Comparison of ENCODE assay signal across 12 cellular contexts in genomic region chr5:151903243-151903653, GRCh38. TPM values are rescaled to one million over a fixed set of nuclear protein-coding genes. Genes with fewer than 3 reads are reported as not detected.
A peak's percentile ranks its signal among the peaks of the same experiment; 100 is the strongest.
DNase-seq lines count a peak whose midpoint lies in the region; ATAC-seq and TF ChIP-seq lines count a peak whose summit lies in the region.
"Had no signal": no experiment of that assay in that cellular context is flagged by ENCODE, and none has a peak within 500 bp of the region (broad histone marks: within the 10 kb centered on the region; RNA-seq: fewer than 3 reads in every experiment).

No MANE protein-coding gene starts in this region.

- H2AFZ ChIP-seq in GM23338 = no peak overlapping the region

- H3K4me1 Mint-ChIP-seq in GM23338 = peaks cover 11% of the 10 kb centered on the region; the same call in 2 of the 3 replicates
- no peaks in the 10 kb centered on the region for H3K4me1 Mint-ChIP-seq in CD8-positive, alpha-beta T cell (ENCODE audit: low read depth)
- H3K4me1 Mint-ChIP-seq in natural killer cell = no peaks in the 10 kb centered on the region

- TF ChIP-seq CTCF in GM23338 (conservative IDR thresholded peaks at IDR 0.05; ENCODE audit: low read depth in 2 of 2) (no peak), natural killer cell (IDR thresholded peaks at IDR 0.05) (no peak)
- no peak for TF ChIP-seq CTCF in CD8-positive, alpha-beta T cell (IDR thresholded peaks at IDR 0.05)

- no peak overlapping the region for H3K27ac ChIP-seq in GM23338 (ENCODE audit: low read depth)
- no peak overlapping the region for H3K27ac ChIP-seq in CD8-positive, alpha-beta T cell (ENCODE audit: low read depth, low read length)

- peak; percentile 95 for ATAC-seq in GM18909 (IDR thresholded peaks at IDR 0.05; ENCODE audit: poor library complexity, unreplicated experiment)
- ATAC-seq in GM23338 = peak; percentile 99
- peak; percentile 98 for ATAC-seq in HG03378 (IDR thresholded peaks at IDR 0.05; ENCODE audit: unreplicated experiment)
- no peak for ATAC-seq in CD8-positive, alpha-beta T cell
- ATAC-seq in natural killer cell = no peak

- H3K9me3 Mint-ChIP-seq in GM23338 (no peaks in the 10 kb centered on the region), natural killer cell (no peaks in the 10 kb centered on the region)
- no peaks in the 10 kb centered on the region for H3K9me3 Mint-ChIP-seq in CD8-positive, alpha-beta T cell
- H3K9me3 Mint-ChIP-seq: activated T-helper 1 cell treated with anti-CD3 and anti-CD28 coated beads, Interleukin-12 subunit alpha, Interleukin-12 subunit beta, Interleukin-2, Interleukin-4 antibody, amounts not matched to agents 30 ng/mL and 10 ng/mL and 1 ng/mL, durations not matched to agents 14 hours and 24 hours and 36 hours had no signal

- H3K27me3 Mint-ChIP-seq in GM23338 (ENCODE audit: insufficient read depth, low read depth, poor library complexity) = peaks cover 97% of the 10 kb centered on the region
- H3K27me3 Mint-ChIP-seq in CD8-positive, alpha-beta T cell (ENCODE audit: low read depth) = peaks cover 14% of the 10 kb centered on the region
- peaks cover 25 to 53% of the 10 kb centered on the region in 2 donors for H3K27me3 Mint-ChIP-seq in natural killer cell (ENCODE audit: low read depth in 2 of 2)

- POLR2A ChIA-PET in CD8-positive, alpha-beta T cell (lab: Charles Lee) = no interaction called here

- CTCF ChIA-PET in CD8-positive, alpha-beta T cell (lab: Charles Lee) = no interaction called here

- no peaks in the 10 kb centered on the region for H3F3A ChIP-seq in GM23338 (replicated peaks; ENCODE audit: low read depth)

- no peaks in the 10 kb centered on the region for H3K9me2 ChIP-seq in GM23338 (ENCODE audit: insufficient read depth)

- H3K27ac Mint-ChIP-seq in GM23338 = no peak overlapping the region
- H3K27ac Mint-ChIP-seq in CD8-positive, alpha-beta T cell = no peak overlapping the region
- H3K27ac Mint-ChIP-seq in natural killer cell = no peak overlapping the region
- H3K27ac Mint-ChIP-seq: activated T-helper 1 cell treated with anti-CD3 and anti-CD28 coated beads, Interleukin-12 subunit alpha, Interleukin-12 subunit beta, Interleukin-2, Interleukin-4 antibody, amounts not matched to agents 30 ng/mL and 10 ng/mL and 1 ng/mL, durations not matched to agents 14 hours and 24 hours and 36 hours had no signal

- H3K27me3 ChIP-seq in GM23338 (ENCODE audit: insufficient read depth) = peaks cover 100% of the 10 kb centered on the region
- H3K27me3 ChIP-seq in CD8-positive, alpha-beta T cell (ENCODE audit: insufficient read depth, low read length) = no peaks in the 10 kb centered on the region

- H3K4me3 Mint-ChIP-seq in GM23338 (no peak overlapping the region), natural killer cell (no peak overlapping the region)
- H3K4me3 Mint-ChIP-seq in CD8-positive, alpha-beta T cell = no peak overlapping the region
- H3K4me3 Mint-ChIP-seq: activated T-helper 1 cell treated with anti-CD3 and anti-CD28 coated beads, Interleukin-12 subunit alpha, Interleukin-12 subunit beta, Interleukin-2, Interleukin-4 antibody, amounts not matched to agents 30 ng/mL and 10 ng/mL and 1 ng/mL, durations not matched to agents 14 hours and 24 hours and 36 hours had no signal

- H4K20me1 ChIP-seq in GM23338 (replicated peaks; ENCODE audit: insufficient read depth) = peaks cover 13% of the 10 kb centered on the region; the same call in 1 of the 2 replicates

- no peaks in the 10 kb centered on the region for H3K9me3 ChIP-seq in CD8-positive, alpha-beta T cell (ENCODE audit: low read length)

- H3K4me3 ChIP-seq in GM23338 = no peak overlapping the region
- no peak overlapping the region for H3K4me3 ChIP-seq in CD8-positive, alpha-beta T cell (ENCODE audit: low read depth, low read length)

- H3K36me3 Mint-ChIP-seq in GM23338 (ENCODE audit: low read depth) (no peaks in the 10 kb centered on the region), natural killer cell (no peaks in the 10 kb centered on the region)
- H3K36me3 Mint-ChIP-seq in CD8-positive, alpha-beta T cell = no peaks in the 10 kb centered on the region

- intact Hi-C loops in CD8-positive, alpha-beta T cell (cut with DNase I, micrococcal nuclease) = no loop called here
- intact Hi-C loops in natural killer cell (cut with micrococcal nuclease) = no loop called here

- H3K4me2 ChIP-seq in GM23338 = peak overlapping the region; percentile 17; the same call in 1 of the 2 replicates

- H3K4me1 ChIP-seq in GM23338 (ENCODE audit: insufficient read depth) = peaks cover 20% of the 10 kb centered on the region
- no peaks in the 10 kb centered on the region for H3K4me1 ChIP-seq in CD8-positive, alpha-beta T cell (ENCODE audit: insufficient read depth, low read length)

- H3K36me3 ChIP-seq in GM23338 (ENCODE audit: insufficient read depth) = no peaks in the 10 kb centered on the region
- H3K36me3 ChIP-seq in CD8-positive, alpha-beta T cell (ENCODE audit: insufficient read depth, low read length) = no peaks in the 10 kb centered on the region

- no peaks in the 10 kb centered on the region for H3K79me2 ChIP-seq in GM23338 (replicated peaks; ENCODE audit: insufficient read depth)

- DNase-seq in GM23338 (ENCODE audit: low spot score) (peak; percentile 87), kidney tubule cell (ENCODE audit: low spot score) (peak; percentile 64), natural killer cell (no peak), NCI-H226 (no peak)
- no peak for DNase-seq in stimulated activated CD8-positive, alpha-beta memory T cell treated with anti-CD3 and anti-CD28 coated beads, Interleukin-4, amount 100 ng/mL, for 48 hours
- no peak for DNase-seq in CD8-positive, alpha-beta T cell
- DNase-seq: NCI-H510A had no signal

TF ChIP-seq in GM23338, 12 proteins besides CTCF, POLR2A, EP300 and RAD21 (continues in another document):
- TF ChIP-seq EZH2 (IDR thresholded peaks at IDR 0.05; ENCODE audit: low read depth, unreplicated experiment) = no peak
- 0 out of 2 replicates have a peak, but pooled peaks have one; percentile 37 for TF ChIP-seq ZNF462 (CRISPR knock-in tag; IDR thresholded peaks at IDR 0.05)
- TF ChIP-seq ZNF114 (CRISPR knock-in tag; IDR thresholded peaks at IDR 0.05) = no peak
- TF ChIP-seq STAT1 (IDR thresholded peaks at IDR 0.05; ENCODE audit: unreplicated experiment) = no peak

RNA-seq across cellular contexts. Expression of gene GLRA1, which starts 21.4 kb away (rescaled TPM):
- not detected in 2 replicates for total RNA-seq in GM23338 (2014; rRNA removed; shearing (Covaris generic))
- not detected in 2 replicates for polyA plus RNA-seq in GM23338 (2016; fragmentation: Nextera tagmentation; extraction: Ambion mirVana)
- total RNA-seq in CD8-positive, alpha-beta T cell = not detected
- total RNA-seq in natural killer cell = not detected
- total RNA-seq: activated T-helper 1 cell treated with anti-CD3 and anti-CD28 coated beads, Interleukin-12 subunit alpha, Interleukin-12 subunit beta, Interleukin-2, Interleukin-4 antibody, amounts not matched to agents 30 ng/mL and 10 ng/mL and 1 ng/mL, durations not matched to agents 14 hours and 24 hours and 36 hours; Daoy; T-helper 2 cell treated with Interferon-gamma antibody and Interleukin-4, amounts not matched to agents 100 ng/mL and 5 ng/mL, for 36 hours had no signal

Comparison
In these comparisons a context has a peak if more than half of its experiments do, and no peak if none do; other contexts are left out.
1. ATAC-seq: peak in GM18909 (single experiment), GM23338 (single experiment) and HG03378 (single experiment); none in CD8-positive, alpha-beta T cell (single experiment) and natural killer cell (0 of 3).
2. DNase-seq: peak in GM23338 (single experiment) and kidney tubule cell (single experiment); none in stimulated activated CD8-positive, alpha-beta memory T cell treated with anti-CD3 and anti-CD28 coated beads, Interleukin-4, amount 100 ng/mL, for 48 hours (single experiment), CD8-positive, alpha-beta T cell (0 of 7), natural killer cell (single experiment) and NCI-H226 (single experiment).